ENCODE assay signal across 27 cellular contexts in genomic region chr1:229011022-229011421, GRCh38.
"Had no signal": no experiment of that assay in that cellular context is flagged by ENCODE, and none has a peak within 500 bp of the region (broad histone marks: within the 10 kb centered on the region; RNA-seq: fewer than 3 reads in every experiment).

No MANE protein-coding gene starts in this region.

- ATAC-seq: activated CD8-positive, alpha-beta T cell treated with anti-CD3 and anti-CD28 coated beads, Interleukin-2, amount 10 ng/mL, durations not matched to agents 7 days and 5 days; Panc1; T-helper 17 cell; WTC11 had no signal

- H3K9me3 ChIP-seq: breast epithelium had no signal

- H3K27ac ChIP-seq: breast epithelium, KMS-11 had no signal

- H3K27me3 ChIP-seq: breast epithelium had no signal

- H3K36me3 ChIP-seq: breast epithelium had no signal

- DNase-seq: activated CD4-positive, alpha-beta T cell treated with anti-CD3 and anti-CD28 coated beads for 48 hours; activated CD4-positive, alpha-beta T cell treated with anti-CD3 and anti-CD28 coated beads, Interleukin-2, amount 50 U/mL, for 4 hours; activated CD4-positive, CD25-positive, alpha-beta regulatory T cell treated with anti-CD3 and anti-CD28 coated beads, Interleukin-2, amount 50 U/mL, for 72 hours; activated CD8-positive, alpha-beta memory T cell treated with anti-CD3 and anti-CD28 coated beads, Interleukin-2, amount 50 U/mL, for 48 hours; activated CD8-positive, alpha-beta T cell treated with anti-CD3 and anti-CD28 coated beads, Interleukin-2, amount 10 ng/mL, durations not matched to agents 7 days and 5 days; activated naive CD4-positive, alpha-beta T cell treated with anti-CD3 and anti-CD28 coated beads, Interleukin-2, amount 50 U/mL, for 16 hours; activated T-cell treated with anti-CD3 and anti-CD28 coated beads, Interleukin-2, amount 50 U/mL, for 1 hour; aorta; caudate nucleus; MV-4-11; NCI-H1105; NCI-H1436; NCI-H1694 treated with DMSO at 0.1 percent for 48 hours; NCI-H2081 treated with DMSO at 0.1 percent for 48 hours; NCI-H446; NCI-H526; NCI-H774; NK-92 treated with Interleukin-12 subunit alpha and Interleukin-12 subunit beta, amount 100 ng/mL, for 24 hours; OCI-M1; RPMI8226; SIG-M5; T-helper 17 cell; T-helper 9 cell had no signal

- H3K4me1 ChIP-seq: breast epithelium had no signal

- H3K4me3 ChIP-seq: breast epithelium had no signal
